ENCODE assay signal across 14 cellular contexts in the genomic region with DNA sequence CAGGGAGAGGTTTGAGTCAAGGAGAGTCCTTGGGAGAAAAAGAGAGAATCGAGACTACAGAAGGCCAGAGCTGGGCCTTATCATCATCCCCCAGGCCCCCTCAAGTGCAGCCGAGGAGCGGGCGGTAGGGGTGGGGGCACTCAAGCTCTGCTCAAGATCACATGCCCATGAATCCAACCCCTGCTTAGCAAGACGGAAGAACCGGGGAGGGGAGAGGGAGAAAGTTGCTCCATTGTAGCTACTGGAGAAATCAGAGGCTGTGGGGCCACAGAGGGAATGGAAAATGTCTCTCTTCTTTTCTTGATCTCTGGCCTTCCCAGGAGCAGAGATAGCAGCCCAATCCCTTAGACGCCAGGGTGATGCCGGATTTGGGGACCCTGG. TPM values are rescaled to one million over a fixed set of nuclear protein-coding genes. Genes with fewer than 3 reads are reported as not detected.
A peak's percentile ranks its signal among the peaks of the same experiment; 100 is the strongest.
DNase-seq lines count a peak whose midpoint lies in the region; TF ChIP-seq lines count a peak whose summit lies in the region.
"Had no signal": no experiment of that assay in that cellular context is flagged by ENCODE, and none has a peak within 500 bp of the region (broad histone marks: within the 10 kb centered on the region; RNA-seq: fewer than 3 reads in every experiment).

No MANE protein-coding gene starts in this region.

- H2AFZ ChIP-seq in neural progenitor cell (replicated peaks) = no peak overlapping the region

- 91 to 93% methylated on average over 6 to 8 of the region's 8 CpGs for whole genome bisulfite sequencing in endodermal cell (ENCODE audit: insufficient coverage in 1 of 2, insufficient read length in 1 of 2), 2 experiments

- POLR2A ChIA-PET in CD8-positive, alpha-beta memory T cell (lab: Charles Lee) = no interaction called here

- no peak for DNase-seq in CD8-positive, alpha-beta memory T cell
- DNase-seq in endodermal cell (no peak), neural progenitor cell (ENCODE audit: low spot score) (no peak), RKO (ENCODE audit: low spot score) (no peak), AG08396 (ENCODE audit: low spot score) (no peak)
- no peak for DNase-seq in stimulated activated naive CD4-positive, alpha-beta T cell (lab: John Stamatoyannopoulos, UW)
- no peak for DNase-seq in stimulated activated naive CD4-positive, alpha-beta T cell treated with Interleukin-2 at 50 U/mL for 16 hours (lab: John Stamatoyannopoulos, UW)

- peak overlapping the region in 5 of 8 donors; percentile 4 to 68 (median 42) for H3K27ac Mint-ChIP-seq in CD8-positive, alpha-beta memory T cell
- peak overlapping the region in 2 of 3 donors; percentile 29 to 43 for H3K27ac Mint-ChIP-seq in IgD-negative memory B cell
- H3K27ac Mint-ChIP-seq in endodermal cell = peak overlapping the region; percentile 72
- peak overlapping the region; percentile 66 for H3K27ac Mint-ChIP-seq in neural progenitor cell
- H3K27ac Mint-ChIP-seq: activated T-helper 17 cell treated with anti-CD3 and anti-CD28 coated beads, Interleukin-2, amount 50 U/mL, for 72 hours; H9; nephron had no signal

- no peaks in the 10 kb centered on the region for H3K4me1 ChIP-seq in CD8-positive, alpha-beta memory T cell (ENCODE audit: insufficient read depth, low read length)
- H3K4me1 ChIP-seq in endodermal cell (ENCODE audit: control insufficient read depth, insufficient read depth, low read length) = peaks cover 6% of the 10 kb centered on the region
- peaks cover 13% of the 10 kb centered on the region for H3K4me1 ChIP-seq in neural progenitor cell

- no peaks in the 10 kb centered on the region for H3K9me3 Mint-ChIP-seq in CD8-positive, alpha-beta memory T cell
- H3K9me3 Mint-ChIP-seq in IgD-negative memory B cell = no peaks in the 10 kb centered on the region
- H3K9me3 Mint-ChIP-seq in endodermal cell = no peaks in the 10 kb centered on the region
- no peaks in the 10 kb centered on the region for H3K9me3 Mint-ChIP-seq in neural progenitor cell
- H3K9me3 Mint-ChIP-seq: activated T-helper 17 cell treated with anti-CD3 and anti-CD28 coated beads, Interleukin-2, amount 50 U/mL, for 72 hours; H9; nephron had no signal

- no peaks in the 10 kb centered on the region for H3K9me3 ChIP-seq in CD8-positive, alpha-beta memory T cell (ENCODE audit: low read length)
- H3K9me3 ChIP-seq in endodermal cell (ENCODE audit: control insufficient read depth, low read length) (no peaks in the 10 kb centered on the region), neural progenitor cell (ENCODE audit: low read depth) (no peaks in the 10 kb centered on the region)
- H3K9me3 ChIP-seq: ascending aorta, transverse colon had no signal

- no peaks in the 10 kb centered on the region for H3K79me2 ChIP-seq in neural progenitor cell (ENCODE audit: low read depth)

- H3K27ac ChIP-seq in CD8-positive, alpha-beta memory T cell (ENCODE audit: low read depth, low read length) = no peak overlapping the region
- H3K27ac ChIP-seq in endodermal cell (ENCODE audit: low read depth, low read length) (no peak overlapping the region), neural progenitor cell (no peak overlapping the region)
- H3K27ac ChIP-seq: ascending aorta had no signal

- peaks cover 23 to 41% of the 10 kb centered on the region in 2 donors for H3K27me3 Mint-ChIP-seq in CD8-positive, alpha-beta memory T cell
- peaks cover 26% of the 10 kb centered on the region for H3K27me3 Mint-ChIP-seq in IgD-negative memory B cell
- peaks cover 5% of the 10 kb centered on the region for H3K27me3 Mint-ChIP-seq in endodermal cell (ENCODE audit: insufficient read depth)
- peaks cover 13% of the 10 kb centered on the region for H3K27me3 Mint-ChIP-seq in neural progenitor cell (ENCODE audit: insufficient read depth, low read depth)

- no peak overlapping the region for H3K4me3 Mint-ChIP-seq in CD8-positive, alpha-beta memory T cell
- H3K4me3 Mint-ChIP-seq in IgD-negative memory B cell (no peak overlapping the region), endodermal cell (no peak overlapping the region), neural progenitor cell (peak overlapping the region; percentile 13)
- H3K4me3 Mint-ChIP-seq: activated T-helper 17 cell treated with anti-CD3 and anti-CD28 coated beads, Interleukin-2, amount 50 U/mL, for 72 hours; nephron had no signal

- H3F3A ChIP-seq in neural progenitor cell (ENCODE audit: low read depth) = no peaks in the 10 kb centered on the region

- H3K4me2 ChIP-seq in neural progenitor cell = no peak overlapping the region

- TF ChIP-seq CTCF in endodermal cell (conservative IDR thresholded peaks at IDR 0.05) = no peak
- no peak for TF ChIP-seq CTCF in neural progenitor cell (IDR thresholded peaks at IDR 0.05)

- no peaks in the 10 kb centered on the region for H3K36me3 ChIP-seq in CD8-positive, alpha-beta memory T cell (ENCODE audit: insufficient read depth, low read length)
- H3K36me3 ChIP-seq in endodermal cell (ENCODE audit: control insufficient read depth, insufficient read depth, low read length) (no peaks in the 10 kb centered on the region), neural progenitor cell (no peaks in the 10 kb centered on the region)
- H3K36me3 ChIP-seq: ascending aorta, transverse colon had no signal

- H3K4me3 ChIP-seq in CD8-positive, alpha-beta memory T cell (ENCODE audit: low read length) = no peak overlapping the region
- no peak overlapping the region for H3K4me3 ChIP-seq in endodermal cell (ENCODE audit: low read length)
- no peak overlapping the region for H3K4me3 ChIP-seq in neural progenitor cell
- H3K4me3 ChIP-seq: ascending aorta, transverse colon had no signal

- no peaks in the 10 kb centered on the region for H3K27me3 ChIP-seq in CD8-positive, alpha-beta memory T cell (ENCODE audit: insufficient read depth, low read length, poor library complexity, severe bottlenecking)
- H3K27me3 ChIP-seq in endodermal cell (ENCODE audit: control insufficient read depth, insufficient read depth, low read length, poor library complexity, severe bottlenecking) = peaks cover 10% of the 10 kb centered on the region
- peaks cover 11% of the 10 kb centered on the region for H3K27me3 ChIP-seq in neural progenitor cell
- H3K27me3 ChIP-seq: ascending aorta, dorsolateral prefrontal cortex, transverse colon had no signal

- H4K20me1 ChIP-seq in neural progenitor cell (ENCODE audit: low read depth) = no peaks in the 10 kb centered on the region

- CTCF ChIA-PET in CD8-positive, alpha-beta memory T cell (lab: Charles Lee) = interaction anchor here (0.8 to 2.1 kb wide), 8 partner anchors 10 to 145 kb away, joined by 3 to 11 read pairs (median 6); a partner anchor contains a TSS

- peaks cover 4 to 11% (median 7%) of the 10 kb centered on the region in 3 donors for H3K4me1 Mint-ChIP-seq in CD8-positive, alpha-beta memory T cell
- H3K4me1 Mint-ChIP-seq in IgD-negative memory B cell (peaks cover 6 to 8% (median 6%) of the 10 kb centered on the region in 3 donors), endodermal cell (peaks cover 13% of the 10 kb centered on the region), neural progenitor cell (peaks cover 32% of the 10 kb centered on the region)
- H3K4me1 Mint-ChIP-seq: activated T-helper 17 cell treated with anti-CD3 and anti-CD28 coated beads, Interleukin-2, amount 50 U/mL, for 72 hours had no signal

- no peaks in the 10 kb centered on the region for H3K36me3 Mint-ChIP-seq in CD8-positive, alpha-beta memory T cell
- H3K36me3 Mint-ChIP-seq in IgD-negative memory B cell (no peaks in the 10 kb centered on the region), endodermal cell (ENCODE audit: low read depth) (peaks cover 7% of the 10 kb centered on the region), neural progenitor cell (peaks cover 2% of the 10 kb centered on the region)

- H3K9ac ChIP-seq in endodermal cell (ENCODE audit: extremely low read depth, low read length, poor library complexity, severe bottlenecking) (no peak overlapping the region), neural progenitor cell (no peak overlapping the region)

RNA-seq across cellular contexts. Expression of a gene that starts 14.6 kb away (rescaled TPM):
- total RNA-seq in CD8-positive, alpha-beta memory T cell = under 1 TPM in 1 of 2 experiments, not detected in 1; 0.13 TPM
- not detected for polyA plus RNA-seq in CD8-positive, alpha-beta memory T cell
- polyA plus RNA-seq in IgD-negative memory B cell = not detected
- total RNA-seq in endodermal cell (10 to 100 TPM; 13.4 to 20.2 TPM), neural progenitor cell (ENCODE audit: low replicate concordance) (0.88 and 3.7 TPM in 2 replicates)
- 8.0 TPM for polyA plus RNA-seq in endodermal cell (2013, experiment 1 of 2)
- 5.3 TPM for polyA plus RNA-seq in endodermal cell (2013, experiment 2 of 2)
- total RNA-seq: activated T-helper 17 cell treated with anti-CD3 and anti-CD28 coated beads, Interleukin-2, amount 50 U/mL, for 72 hours had no signal

RNA-seq across cellular contexts. Expression of a gene that starts 44.4 kb away (rescaled TPM):
- 10 to 100 TPM; 26.2 to 32.2 TPM for total RNA-seq in CD8-positive, alpha-beta memory T cell
- 12.6 TPM for polyA plus RNA-seq in CD8-positive, alpha-beta memory T cell
- polyA plus RNA-seq in IgD-negative memory B cell = 9.2 TPM
- total RNA-seq in endodermal cell = 10 to 100 TPM; 27.3 to 31.1 TPM
- 36.2 TPM for polyA plus RNA-seq in endodermal cell (2013, experiment 1 of 2)
- polyA plus RNA-seq in endodermal cell (2013, experiment 2 of 2) = 29.6 TPM
- total RNA-seq in neural progenitor cell (ENCODE audit: low replicate concordance) = 16.8 and 22.7 TPM in 2 replicates
